In the genomic region with DNA sequence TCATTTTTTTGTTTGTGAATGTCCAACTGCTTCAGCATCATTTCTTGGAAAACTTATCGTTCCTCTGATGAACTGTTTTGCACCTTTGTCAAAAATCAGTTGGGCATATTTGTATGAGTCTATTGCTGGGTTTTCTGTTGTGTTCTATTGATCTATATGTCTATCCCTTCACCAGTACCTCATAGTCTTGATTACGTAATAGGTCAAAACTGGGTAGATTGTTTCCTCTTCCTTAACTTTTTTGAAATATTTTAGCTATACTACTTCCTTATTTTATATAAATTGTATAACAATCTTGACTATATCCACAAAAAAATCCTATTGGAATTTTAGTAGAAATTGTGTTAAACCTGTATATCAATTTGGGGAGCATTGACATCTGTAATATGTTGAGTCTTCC, we compare ENCODE assay signal across 1 cellular context.
TF ChIP-seq lines count a peak whose summit lies in the region.

No MANE protein-coding gene starts in this region.

TF ChIP-seq in K562, 482 proteins besides CTCF, POLR2A, EP300 and RAD21 (continued from another document):
- TF ChIP-seq, protein P1, sequence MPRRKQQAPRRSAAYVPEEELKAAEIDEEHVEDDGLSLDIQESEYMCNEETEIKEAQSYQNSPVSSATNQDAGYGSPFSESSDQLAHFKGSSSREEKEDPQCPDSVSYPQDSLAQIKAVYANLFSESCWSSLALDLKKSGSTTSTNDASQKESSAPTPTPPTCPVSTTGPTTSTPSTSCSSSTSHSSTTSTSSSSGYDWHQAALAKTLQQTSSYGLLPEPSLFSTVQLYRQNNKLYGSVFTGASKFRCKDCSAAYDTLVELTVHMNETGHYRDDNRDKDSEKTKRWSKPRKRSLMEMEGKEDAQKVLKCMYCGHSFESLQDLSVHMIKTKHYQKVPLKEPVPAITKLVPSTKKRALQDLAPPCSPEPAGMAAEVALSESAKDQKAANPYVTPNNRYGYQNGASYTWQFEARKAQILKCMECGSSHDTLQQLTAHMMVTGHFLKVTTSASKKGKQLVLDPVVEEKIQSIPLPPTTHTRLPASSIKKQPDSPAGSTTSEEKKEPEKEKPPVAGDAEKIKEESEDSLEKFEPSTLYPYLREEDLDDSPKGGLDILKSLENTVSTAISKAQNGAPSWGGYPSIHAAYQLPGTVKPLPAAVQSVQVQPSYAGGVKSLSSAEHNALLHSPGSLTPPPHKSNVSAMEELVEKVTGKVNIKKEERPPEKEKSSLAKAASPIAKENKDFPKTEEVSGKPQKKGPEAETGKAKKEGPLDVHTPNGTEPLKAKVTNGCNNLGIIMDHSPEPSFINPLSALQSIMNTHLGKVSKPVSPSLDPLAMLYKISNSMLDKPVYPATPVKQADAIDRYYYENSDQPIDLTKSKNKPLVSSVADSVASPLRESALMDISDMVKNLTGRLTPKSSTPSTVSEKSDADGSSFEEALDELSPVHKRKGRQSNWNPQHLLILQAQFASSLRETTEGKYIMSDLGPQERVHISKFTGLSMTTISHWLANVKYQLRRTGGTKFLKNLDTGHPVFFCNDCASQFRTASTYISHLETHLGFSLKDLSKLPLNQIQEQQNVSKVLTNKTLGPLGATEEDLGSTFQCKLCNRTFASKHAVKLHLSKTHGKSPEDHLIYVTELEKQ (CRISPR knock-in tag; IDR thresholded peaks at IDR 0.05), result no peak
- TF ChIP-seq RBBP5 (IDR thresholded peaks at IDR 0.05; ENCODE audit: borderline replicate concordance, insufficient read depth, low read length, poor library complexity, severe bottlenecking), result no peak
- TF ChIP-seq RBFOX2 (IDR thresholded peaks at IDR 0.05; ENCODE audit: low read depth, low read length), result no peak
- TF ChIP-seq SPI1 (IDR thresholded peaks at IDR 0.05; ENCODE audit: borderline replicate concordance, low read depth, low read length), result no peak
- TF ChIP-seq SOX6 (IDR thresholded peaks at IDR 0.05), result no peak
- no peak for TF ChIP-seq RFX1 (IDR thresholded peaks at IDR 0.05)
- no peak for TF ChIP-seq STAG1 (CRISPR knock-in tag; IDR thresholded peaks at IDR 0.05; ENCODE audit: borderline replicate concordance)
- no peak for TF ChIP-seq SRSF1 (IDR thresholded peaks at IDR 0.05; ENCODE audit: low read depth, low read length)
- no peak for TF ChIP-seq FOXA1 (IDR thresholded peaks at IDR 0.05; ENCODE audit: borderline replicate concordance)
- TF ChIP-seq CEBPB (tag; IDR thresholded peaks at IDR 0.05), result peak; percentile 49
- no peak for TF ChIP-seq CBFA2T3 (IDR thresholded peaks at IDR 0.05)
